Comparison of ENCODE assay signal across 10 cellular contexts in genomic region chr11:43919852-43920597, GRCh38. TPM values are rescaled to one million over a fixed set of nuclear protein-coding genes. Genes with fewer than 3 reads are reported as not detected.
A peak's percentile ranks its signal among the peaks of the same experiment; 100 is the strongest.
DNase-seq lines count a peak whose midpoint lies in the region; ATAC-seq and TF ChIP-seq lines count a peak whose summit lies in the region.
"Had no signal": no experiment of that assay in that cellular context is flagged by ENCODE, and none has a peak within 500 bp of the region (broad histone marks: within the 10 kb centered on the region; RNA-seq: fewer than 3 reads in every experiment).

No MANE protein-coding gene starts in this region.

- H3K9ac ChIP-seq in BLaER1 treated with 17β-estradiol and CSF1 and Interleukin-3, amounts not matched to agents 10 nM and 100 nM: peak overlapping the region in 3 of 11 experiments; percentile 41 to 47 (median 45); a peak in 4 of 22 replicates
- no peak overlapping the region for H3K9ac ChIP-seq in rectal smooth muscle tissue (ENCODE audit: low read length)
- H3K9ac ChIP-seq: parathyroid adenoma had no signal

- H3K9me3 ChIP-seq in BLaER1 treated with 17β-estradiol and CSF1 and Interleukin-3, amounts not matched to agents 10 nM and 100 nM (replicated peaks in 1 of 11): no peaks in the 10 kb centered on the region
- H3K9me3 ChIP-seq in SJSA1 (replicated peaks): no peaks in the 10 kb centered on the region

- H3K4me3 ChIP-seq in BLaER1 treated with 17β-estradiol and CSF1 and Interleukin-3, amounts not matched to agents 10 nM and 100 nM: no peak overlapping the region
- H3K4me3 ChIP-seq in SJSA1 (no peak overlapping the region), rectal smooth muscle tissue (ENCODE audit: low read length) (no peak overlapping the region)

- DNase-seq in SJSA1 (ENCODE audit: low read depth in 1 of 2, low spot score in 2 of 2): no peak
- no peak for DNase-seq in glutamatergic neuron
- DNase-seq in OCI-M1 (lab: John Stamatoyannopoulos, UW): no peak
- DNase-seq in AG08396 (ENCODE audit: low spot score): no peak
- no peak for DNase-seq in G401 (ENCODE audit: low spot score)

- peaks cover 22 to 51% (median 37%) of the 10 kb centered on the region in 10 experiments for H3K4me1 ChIP-seq in BLaER1 treated with 17β-estradiol and CSF1 and Interleukin-3, amounts not matched to agents 10 nM and 100 nM
- H3K4me1 ChIP-seq in SJSA1 (replicated peaks) (peaks cover 57% of the 10 kb centered on the region), rectal smooth muscle tissue (ENCODE audit: control insufficient read depth, insufficient read depth, low read length) (peaks cover 40% of the 10 kb centered on the region)
- H3K4me1 ChIP-seq: parathyroid adenoma had no signal

- H3K27me3 Mint-ChIP-seq in glutamatergic neuron (ENCODE audit: unreplicated experiment): peaks cover 8% of the 10 kb centered on the region
- H3K27me3 Mint-ChIP-seq: central memory CD8-positive, alpha-beta T cell had no signal

- no peaks in the 10 kb centered on the region for H3K36me3 Mint-ChIP-seq in glutamatergic neuron (ENCODE audit: unreplicated experiment)

- H3K36me3 ChIP-seq in BLaER1 treated with 17β-estradiol and CSF1 and Interleukin-3, amounts not matched to agents 10 nM and 100 nM: peaks cover 3 to 17% (median 13%) of the 10 kb centered on the region in 11 experiments; a peak in 12 of 22 replicates
- H3K36me3 ChIP-seq in SJSA1: peaks cover 38% of the 10 kb centered on the region
- H3K36me3 ChIP-seq in rectal smooth muscle tissue (ENCODE audit: control insufficient read depth, insufficient read depth, low read length): peaks cover 10% of the 10 kb centered on the region

- peak overlapping the region in 9 of 11 experiments; percentile 3 to 75 (median 50); a peak in 14 of 22 replicates for H3K27ac ChIP-seq in BLaER1 treated with 17β-estradiol and CSF1 and Interleukin-3, amounts not matched to agents 10 nM and 100 nM
- peak overlapping the region; percentile 53 for H3K27ac ChIP-seq in SJSA1
- peak overlapping the region; percentile 56 for H3K27ac ChIP-seq in rectal smooth muscle tissue (ENCODE audit: low read depth, low read length)

- H3K4me2 ChIP-seq in BLaER1 treated with 17β-estradiol and CSF1 and Interleukin-3, amounts not matched to agents 10 nM and 100 nM: peak overlapping the region; percentile 38 to 61 (median 46)

- no peak for ATAC-seq in GM18858 (IDR thresholded peaks at IDR 0.05; ENCODE audit: unreplicated experiment)

- no peaks in the 10 kb centered on the region for H4K20me1 ChIP-seq in BLaER1 treated with 17β-estradiol and CSF1 and Interleukin-3, amounts not matched to agents 10 nM and 100 nM

- TF ChIP-seq CTCF in glutamatergic neuron (IDR thresholded peaks at IDR 0.05; ENCODE audit: partially characterized antibody, unreplicated experiment): no peak

- peaks cover 69% of the 10 kb centered on the region for H3K4me1 Mint-ChIP-seq in glutamatergic neuron (ENCODE audit: low read depth, unreplicated experiment)
- H3K4me1 Mint-ChIP-seq: central memory CD8-positive, alpha-beta T cell had no signal

- peak overlapping the region; percentile 99 for H3K27ac Mint-ChIP-seq in glutamatergic neuron (ENCODE audit: unreplicated experiment)

- H3K27me3 ChIP-seq in BLaER1 treated with 17β-estradiol and CSF1 and Interleukin-3, amounts not matched to agents 10 nM and 100 nM: no peaks in the 10 kb centered on the region
- H3K27me3 ChIP-seq in SJSA1 (replicated peaks) (no peaks in the 10 kb centered on the region), rectal smooth muscle tissue (ENCODE audit: control insufficient read depth, insufficient read depth, low read length) (no peaks in the 10 kb centered on the region)

- peaks cover 15% of the 10 kb centered on the region for H3K9me3 Mint-ChIP-seq in glutamatergic neuron (ENCODE audit: unreplicated experiment)
- H3K9me3 Mint-ChIP-seq: central memory CD8-positive, alpha-beta T cell had no signal

- peak overlapping the region; percentile 85 for H3K4me3 Mint-ChIP-seq in glutamatergic neuron (ENCODE audit: unreplicated experiment)
- H3K4me3 Mint-ChIP-seq: central memory CD8-positive, alpha-beta T cell had no signal

- in situ Hi-C loops in G401 (cut with HindIII; ENCODE audit: low sequenced_read_pairs): no loop called here

RNA-seq across cellular contexts. Expression of gene C11orf96, which starts 22.4 kb away (rescaled TPM):
- 345 and 479 TPM in 2 replicates for total RNA-seq in SJSA1 (2014; rRNA removed; shearing (Covaris generic))
- total RNA-seq in glutamatergic neuron (ENCODE audit: unreplicated experiment): 74.9 TPM
- total RNA-seq in G401 (2014; rRNA removed; shearing (Covaris generic)): 0.86 TPM in 1 of 2 replicates, not detected in the other

RNA-seq across cellular contexts. Expression of gene ALKBH3, which starts 39.4 kb away (rescaled TPM):
- 78.0 and 127 TPM in 2 replicates for total RNA-seq in SJSA1 (2014; rRNA removed; shearing (Covaris generic))
- total RNA-seq in glutamatergic neuron (ENCODE audit: unreplicated experiment): 30.4 TPM
- total RNA-seq in G401 (2014; rRNA removed; shearing (Covaris generic)): 33.2 and 48.1 TPM in 2 replicates

Comparison
In these comparisons a context has a peak if more than half of its experiments do, and no peak if none do; other contexts are left out.
1. RNA of gene C11orf96, which starts 22.4 kb away (total RNA-seq): 345 to 479 TPM in SJSA1 and 74.9 TPM in glutamatergic neuron (single experiment); 0.86 TPM in G401; every median in the first group is over 10 times any median in the second.
2. Peak in every context shown above with its lines, with median percentiles within 50 percentile points of each other: H3K27ac ChIP-seq.